8 cellular contexts compared by ENCODE assay signal in genomic region chr7:128791121-128791967, GRCh38. TPM values are rescaled to one million over a fixed set of nuclear protein-coding genes. Genes with fewer than 3 reads are reported as not detected.
A peak's percentile ranks its signal among the peaks of the same experiment; 100 is the strongest.
DNase-seq lines count a peak whose midpoint lies in the region; ATAC-seq and TF ChIP-seq lines count a peak whose summit lies in the region.

No MANE protein-coding gene starts in this region.

- no peaks in the 10 kb centered on the region for H3K36me3 ChIP-seq in effector memory CD4-positive, alpha-beta T cell (ENCODE audit: control insufficient read depth, insufficient read depth, low read length)

- H3K27me3 ChIP-seq in effector memory CD4-positive, alpha-beta T cell (replicated peaks; ENCODE audit: control insufficient read depth, insufficient read depth, low read length, poor library complexity, severe bottlenecking): no peaks in the 10 kb centered on the region

- peak overlapping the region; percentile 88 for H3K4me3 Mint-ChIP-seq in mesothelial cell of epicardium

- H3K4me1 Mint-ChIP-seq in mesothelial cell of epicardium: peaks cover 11% of the 10 kb centered on the region

- peak overlapping the region; percentile 50 for H3K27ac Mint-ChIP-seq in mesothelial cell of epicardium

- H3K9me3 ChIP-seq in effector memory CD4-positive, alpha-beta T cell (ENCODE audit: control insufficient read depth, low read length): no peaks in the 10 kb centered on the region

- ATAC-seq in GM18868 (IDR thresholded peaks at IDR 0.05; ENCODE audit: unreplicated experiment) (peak; percentile 83), HG03103 (IDR thresholded peaks at IDR 0.05; ENCODE audit: low read depth, unreplicated experiment) (peak; percentile 78)

- DNase-seq in AG04449 (ENCODE audit: low read depth, low spot score) (no peak), NCI-H748 treated with DMSO at 0.1 percent for 48 hours (lab: John Stamatoyannopoulos, UW) (peak; percentile 25), mesothelial cell of epicardium (ENCODE audit: low spot score in 2 of 2, unreplicated experiment in 2 of 2) (peak; percentile 51 to 62)
- peak; percentile 89 for DNase-seq in activated CD8-positive, alpha-beta memory T cell treated with anti-CD3 and anti-CD28 coated beads for 24 hours
- peak; percentile 70 to 75 (median 70) for DNase-seq in effector memory CD4-positive, alpha-beta T cell
- peak; percentile 50 to 62 for DNase-seq in stimulated activated CD8-positive, alpha-beta memory T cell treated with anti-CD3 and anti-CD28 coated beads, Interleukin-15, amount 100 ng/mL, for 4 hours (ENCODE audit: low read depth in 2 of 2)

- no peaks in the 10 kb centered on the region for H3K9me3 Mint-ChIP-seq in mesothelial cell of epicardium

- H3K27me3 Mint-ChIP-seq in mesothelial cell of epicardium (ENCODE audit: low read depth): peaks cover 32% of the 10 kb centered on the region

- TF ChIP-seq CTCF in AG04449 (IDR thresholded peaks at IDR 0.05; ENCODE audit: insufficient read depth, low read length, missing control alignments) (no peak), mesothelial cell of epicardium (IDR thresholded peaks at IDR 0.05; ENCODE audit: unreplicated experiment) (no peak)

- H3K36me3 Mint-ChIP-seq in mesothelial cell of epicardium: peaks cover 11% of the 10 kb centered on the region

- H3K4me3 ChIP-seq in AG04449 (ENCODE audit: low read depth, low read length): peak overlapping the region; percentile 78
- peak overlapping the region; percentile 93 for H3K4me3 ChIP-seq in effector memory CD4-positive, alpha-beta T cell (ENCODE audit: insufficient read depth, low read depth, low read length, poor library complexity, severe bottlenecking)

- H3K27ac ChIP-seq in effector memory CD4-positive, alpha-beta T cell (ENCODE audit: insufficient read depth, low read length, poor library complexity, severe bottlenecking): peak overlapping the region; percentile 32

- POLR2A ChIA-PET in AG04449 (lab: Yijun Ruan, JAX): interaction anchor here (0.5 to 1.3 kb wide), 3 partner anchors 14 to 322 kb away, joined by 3 to 4 read pairs (median 3); no protein-coding TSS in a partner anchor

- CTCF ChIA-PET in AG04449 (lab: Yijun Ruan, JAX): no interaction called here

- peaks cover 14% of the 10 kb centered on the region for H3K4me1 ChIP-seq in effector memory CD4-positive, alpha-beta T cell (ENCODE audit: control insufficient read depth, insufficient read depth, low read length, poor library complexity, severe bottlenecking)

RNA-seq across cellular contexts. Expression of gene CCDC136, which starts 0.4 kb away (rescaled TPM):
- 34.6 to 39.1 TPM (median 34.8 TPM) in 3 replicates for total RNA-seq in mesothelial cell of epicardium

RNA-seq across cellular contexts. Expression of gene OPN1SW, which starts 15.8 kb away (rescaled TPM):
- not detected in 3 replicates for total RNA-seq in mesothelial cell of epicardium

RNA-seq across cellular contexts. Expression of gene FLNC, which starts 38.9 kb away (rescaled TPM):
- 176 to 188 TPM (median 184 TPM) in 3 replicates for total RNA-seq in mesothelial cell of epicardium

RNA-seq across cellular contexts. Expression of gene CALU, which starts 52.2 kb away (rescaled TPM):
- total RNA-seq in mesothelial cell of epicardium: 193 to 199 TPM (median 194 TPM) in 3 replicates
